Comparison of ENCODE assay signal across 8 cellular contexts in genomic region chr6:40587240-40588069, GRCh38. TPM values are rescaled to one million over a fixed set of nuclear protein-coding genes. Genes with fewer than 3 reads are reported as not detected.
DNase-seq lines count a peak whose midpoint lies in the region; ATAC-seq, FAIRE-seq and TF ChIP-seq lines count a peak whose summit lies in the region.

Gene LRFN2, minus strand, starts transcription at chr6:40587364.

- H3K36me3 ChIP-seq in HUES48 (ENCODE audit: control insufficient read depth, insufficient read depth, low read length) = no peaks in the 10 kb centered on the region
- no peaks in the 10 kb centered on the region for H3K36me3 ChIP-seq in pancreas
- no peaks in the 10 kb centered on the region for H3K36me3 ChIP-seq in thoracic aorta

- DNase-seq in AG09319 (ENCODE audit: extremely low read depth, low read depth) (peak; percentile 34), RPMI8226 (peak; percentile 89), glomerular visceral epithelial cell (ENCODE audit: extremely low spot score) (peak; percentile 70), pancreas (peak; percentile 69 to 94 (median 88)), thoracic aorta (ENCODE audit: low spot score) (no peak)

- TF ChIP-seq CTCF in AG09319 (IDR thresholded peaks at IDR 0.05; ENCODE audit: low read depth, low read length) (peak; percentile 52), pancreas (IDR thresholded peaks at IDR 0.05) (peak; percentile 48 to 76 (median 60)), thoracic aorta (IDR thresholded peaks at IDR 0.05) (peak; percentile 85)

- peaks cover 44% of the 10 kb centered on the region for H3K27me3 ChIP-seq in HUES48 (ENCODE audit: control insufficient read depth, insufficient read depth, low read length)
- H3K27me3 ChIP-seq in pancreas = no peaks in the 10 kb centered on the region
- H3K27me3 ChIP-seq in thoracic aorta (replicated peaks; ENCODE audit: insufficient read depth) = no peaks in the 10 kb centered on the region

- no peak within 1 kb of the TSS for H3K9ac ChIP-seq in HUES48 (ENCODE audit: low read depth, low read length)

- no peak for FAIRE-seq in pancreas (lab: Jason Lieb, UNC)

- H3K4me1 Mint-ChIP-seq in activated naive CD4-positive, alpha-beta T cell treated with anti-CD3 and anti-CD28 coated beads, Interleukin-2, amount 50 U/mL, for 24 hours = peaks cover 32% of the 10 kb centered on the region

- intact Hi-C loops in pancreas (cut with DNase I) = loop anchor here in 1 of 3 donors (10.0 kb wide), 1 partner anchor 263 kb away; no protein-coding TSS in a partner anchor

- H3K4me3 Mint-ChIP-seq in activated naive CD4-positive, alpha-beta T cell treated with anti-CD3 and anti-CD28 coated beads, Interleukin-2, amount 50 U/mL, for 24 hours = peak within 1 kb of the TSS; percentile 84

- peaks cover 4% of the 10 kb centered on the region for H3K27me3 Mint-ChIP-seq in activated naive CD4-positive, alpha-beta T cell treated with anti-CD3 and anti-CD28 coated beads, Interleukin-2, amount 50 U/mL, for 24 hours

- no peaks in the 10 kb centered on the region for H3K9me3 Mint-ChIP-seq in activated naive CD4-positive, alpha-beta T cell treated with anti-CD3 and anti-CD28 coated beads, Interleukin-2, amount 50 U/mL, for 24 hours

- no peaks in the 10 kb centered on the region for H3K36me3 Mint-ChIP-seq in activated naive CD4-positive, alpha-beta T cell treated with anti-CD3 and anti-CD28 coated beads, Interleukin-2, amount 50 U/mL, for 24 hours

- H3K27ac ChIP-seq in HUES48 (ENCODE audit: low read depth, low read length) (no peak within 1 kb of the TSS), pancreas (peak within 1 kb of the TSS; percentile 62 to 67 (median 64)), thoracic aorta (peak within 1 kb of the TSS in 1 of 2 donors; percentile 18)

- WGBS in pancreas, 2 donors = 0 to 1% methylated on average over 60 to 89 of the region's 89 CpGs

- H3K27ac Mint-ChIP-seq in activated naive CD4-positive, alpha-beta T cell treated with anti-CD3 and anti-CD28 coated beads, Interleukin-2, amount 50 U/mL, for 24 hours = no peak within 1 kb of the TSS

- no peaks in the 10 kb centered on the region for H3K9me3 ChIP-seq in HUES48 (ENCODE audit: control insufficient read depth, insufficient read depth, low read length)
- H3K9me3 ChIP-seq in pancreas = no peaks in the 10 kb centered on the region
- H3K9me3 ChIP-seq in thoracic aorta = no peaks in the 10 kb centered on the region

- H3K4me1 ChIP-seq in HUES48 (ENCODE audit: control insufficient read depth, insufficient read depth, low read length) (peaks cover 21% of the 10 kb centered on the region), pancreas (peaks cover 0 to 10% (median 0%) of the 10 kb centered on the region in 3 donors), thoracic aorta (ENCODE audit: control insufficient read depth in 1 of 2, low read depth in 2 of 2) (peaks cover 6 to 22% of the 10 kb centered on the region in 2 donors)

- ATAC-seq in GM19043 (IDR thresholded peaks at IDR 0.05; ENCODE audit: low read depth, unreplicated experiment) = peak; percentile 79
- peak; percentile 97 to 98 (median 97) for ATAC-seq in pancreas
- peak; percentile 68 for ATAC-seq in thoracic aorta (ENCODE audit: insufficient number of reproducible peaks, low FRiP score, low read depth)

- H3K4me3 ChIP-seq in HUES48 (ENCODE audit: low read depth, low read length) = peak within 1 kb of the TSS; percentile 74
- H3K4me3 ChIP-seq in pancreas = peak within 1 kb of the TSS; percentile 26 to 52 (median 31)
- peak within 1 kb of the TSS; percentile 75 for H3K4me3 ChIP-seq in thoracic aorta

RNA-seq across cellular contexts. Expression of gene LRFN2, which starts in this region (rescaled TPM):
- under 1 TPM; 0.22 to 0.67 (median 0.53) TPM for total RNA-seq in pancreas
- polyA plus RNA-seq in pancreas = 1 to 10 TPM in 1 of 2 donors, under 1 TPM in 1; 0.72 to 1.5 TPM
- not detected for total RNA-seq in thoracic aorta

Comparison
In these comparisons a context has a peak if more than half of its experiments do, and no peak if none do; other contexts are left out.
1. Peak in ATAC-seq and H3K4me3 ChIP-seq in thoracic aorta; RNA of the gene not detected or under 1 TPM.